Comparison of ENCODE assay signal across 9 cellular contexts in genomic region chr2:12504443-12504842, GRCh38.
A peak's percentile ranks its signal among the peaks of the same experiment; 100 is the strongest.
DNase-seq lines count a peak whose midpoint lies in the region; ATAC-seq lines count a peak whose summit lies in the region.
"Had no signal": no experiment of that assay in that cellular context is flagged by ENCODE, and none has a peak within 500 bp of the region (broad histone marks: within the 10 kb centered on the region; RNA-seq: fewer than 3 reads in every experiment).

No MANE protein-coding gene starts in this region.

- H3K4me1 ChIP-seq in Karpas-422 (ENCODE audit: low read length) = no peaks in the 10 kb centered on the region
- H3K4me1 ChIP-seq in mesendoderm (ENCODE audit: control insufficient read depth, low read depth, low read length) = no peaks in the 10 kb centered on the region

- H3K9ac ChIP-seq in Karpas-422 (ENCODE audit: low read length) (no peak overlapping the region), mesendoderm (ENCODE audit: low read length) (no peak overlapping the region)

- no peaks in the 10 kb centered on the region for H3K79me1 ChIP-seq in mesendoderm (ENCODE audit: low read length)

- no peak overlapping the region for H4K8ac ChIP-seq in mesendoderm (ENCODE audit: low read depth, low read length)

- H3K79me2 ChIP-seq in Karpas-422 (ENCODE audit: low read length) (no peaks in the 10 kb centered on the region), mesendoderm (ENCODE audit: control insufficient read depth, insufficient read depth, low read length) (no peaks in the 10 kb centered on the region)

- DNase-seq in activated CD4-positive, alpha-beta memory T cell treated with anti-CD3 and anti-CD28 coated beads for 36 hours = peak; percentile 66
- DNase-seq in stimulated activated CD4-positive, alpha-beta T cell treated with anti-CD3 and anti-CD28 coated beads, Interleukin-12 subunit alpha, Interleukin-12 subunit beta, amount 100 ng/mL, for 48 hours (ENCODE audit: low read depth in 2 of 3, low spot score in 1 of 3) = peak in 2 of 3 donors; percentile 34
- DNase-seq in Karpas-422 = no peak
- no peak for DNase-seq in NCI-H345 treated with DMSO at 0.1 percent for 48 hours (lab: John Stamatoyannopoulos, UW; ENCODE audit: unreplicated experiment)
- no peak for DNase-seq in mesendoderm
- DNase-seq in GOT3 (lab: John Stamatoyannopoulos, UW) = no peak

- H3K27me3 Mint-ChIP-seq in activated CD4-positive, alpha-beta memory T cell treated with anti-CD3 and anti-CD28 coated beads for 36 hours = no peaks in the 10 kb centered on the region

- H2BK5ac ChIP-seq in mesendoderm (ENCODE audit: low read length) = no peak overlapping the region

- peak overlapping the region; percentile 65 for H3K27ac Mint-ChIP-seq in activated CD4-positive, alpha-beta memory T cell treated with anti-CD3 and anti-CD28 coated beads for 36 hours

- no CpG with 5 or more reads among the region's 4 CpGs for WGBS in mesendoderm (ENCODE audit: extremely low coverage, insufficient coverage, low lambda C conversion rate)

- H2BK15ac ChIP-seq in mesendoderm (replicated peaks; ENCODE audit: low read depth) = no peak overlapping the region

- H3K36me3 ChIP-seq in Karpas-422 (ENCODE audit: insufficient read depth, low read length) (no peaks in the 10 kb centered on the region), mesendoderm (ENCODE audit: control insufficient read depth, insufficient read depth, low read length) (no peaks in the 10 kb centered on the region)

- intact Hi-C loops in activated CD4-positive, alpha-beta memory T cell treated with anti-CD3 and anti-CD28 coated beads for 36 hours (cut with micrococcal nuclease) = loop anchor here (1.0 to 5.0 kb wide), 7 partner anchors 10 to 752 kb away; no protein-coding TSS in a partner anchor

- H3K23ac ChIP-seq in mesendoderm (ENCODE audit: low read length) = no peak overlapping the region

- H3K9me3 Mint-ChIP-seq in activated CD4-positive, alpha-beta memory T cell treated with anti-CD3 and anti-CD28 coated beads for 36 hours = no peaks in the 10 kb centered on the region

- 0 out of 2 replicates have a peak, but pooled peaks cover 3% of the 10 kb centered on the region for H3K27me3 ChIP-seq in Karpas-422 (ENCODE audit: low read length)
- H3K27me3 ChIP-seq in mesendoderm (ENCODE audit: insufficient read depth, low read length, poor library complexity) = no peaks in the 10 kb centered on the region

- no peak overlapping the region for H3K27ac ChIP-seq in Karpas-422 (ENCODE audit: low read length)
- no peak overlapping the region for H3K27ac ChIP-seq in mesendoderm (ENCODE audit: low read depth, low read length)

- no peaks in the 10 kb centered on the region for H3K9me3 ChIP-seq in Karpas-422 (ENCODE audit: low read length)

- CTCF ChIA-PET in activated CD4-positive, alpha-beta memory T cell treated with anti-CD3 and anti-CD28 coated beads for 36 hours (lab: Charles Lee) = interaction anchor here (1.7 to 2.5 kb wide), 3 partner anchors 11 to 212 kb away, joined by 4 to 12 read pairs (median 6); partner anchors contain the start of gene TRIB2

- POLR2A ChIA-PET in activated CD4-positive, alpha-beta memory T cell treated with anti-CD3 and anti-CD28 coated beads for 36 hours (lab: Charles Lee) = interaction anchor here (0.9 to 1.7 kb wide), 3 partner anchors 13 to 62 kb away, joined by 3 to 10 read pairs (median 4); no protein-coding TSS in a partner anchor

- no peak overlapping the region for H3K56ac ChIP-seq in mesendoderm (ENCODE audit: low read length)

- H3K36me3 Mint-ChIP-seq in activated CD4-positive, alpha-beta memory T cell treated with anti-CD3 and anti-CD28 coated beads for 36 hours = peaks cover 5% of the 10 kb centered on the region

- H3K4me1 Mint-ChIP-seq in activated CD4-positive, alpha-beta memory T cell treated with anti-CD3 and anti-CD28 coated beads for 36 hours (ENCODE audit: low read depth) = peaks cover 93% of the 10 kb centered on the region

- no peak overlapping the region for H3K4ac ChIP-seq in mesendoderm (ENCODE audit: low read depth, low read length)

- H2BK120ac ChIP-seq in mesendoderm (ENCODE audit: low read depth, low read length) = no peak overlapping the region

- H3K9me2 ChIP-seq in Karpas-422 (replicated peaks; ENCODE audit: insufficient read depth, low read length) = no peaks in the 10 kb centered on the region

- no peak overlapping the region for H2AK5ac ChIP-seq in mesendoderm (ENCODE audit: low read length)

- no peak overlapping the region for H3K4me3 Mint-ChIP-seq in activated CD4-positive, alpha-beta memory T cell treated with anti-CD3 and anti-CD28 coated beads for 36 hours

- no peak overlapping the region for H3K18ac ChIP-seq in mesendoderm (ENCODE audit: low read length)

- ATAC-seq in GM18907 (IDR thresholded peaks at IDR 0.05; ENCODE audit: unreplicated experiment) = peak; percentile 34
- peak; percentile 45 for ATAC-seq in HG02642 (IDR thresholded peaks at IDR 0.05; ENCODE audit: poor library complexity, unreplicated experiment)

- H3K4me3 ChIP-seq in Karpas-422 (ENCODE audit: low read length) (no peak overlapping the region), mesendoderm (ENCODE audit: low read length) (no peak overlapping the region)
- H3K4me3 ChIP-seq: skin epidermis had no signal

- no peak overlapping the region for H4K5ac ChIP-seq in mesendoderm (ENCODE audit: low read length)

- H3K4me2 ChIP-seq in Karpas-422 (ENCODE audit: low read depth, low read length, poor library complexity, severe bottlenecking) (no peak overlapping the region), mesendoderm (ENCODE audit: low read length) (no peak overlapping the region)

- H2AFZ ChIP-seq in Karpas-422 (ENCODE audit: low read length) = no peak overlapping the region

- no peaks in the 10 kb centered on the region for H4K20me1 ChIP-seq in Karpas-422 (ENCODE audit: insufficient read depth, low read depth, low read length)

Comparison
In these comparisons a context has a peak if more than half of its experiments do, and no peak if none do; other contexts are left out.
1. DNase-seq: peak in activated CD4-positive, alpha-beta memory T cell treated with anti-CD3 and anti-CD28 coated beads for 36 hours (single experiment) and stimulated activated CD4-positive, alpha-beta T cell treated with anti-CD3 and anti-CD28 coated beads, Interleukin-12 subunit alpha, Interleukin-12 subunit beta, amount 100 ng/mL, for 48 hours (2 of 3); none in Karpas-422 (single experiment), NCI-H345 treated with DMSO at 0.1 percent for 48 hours (single experiment), mesendoderm (single experiment) and GOT3 (single experiment).